Comparison of ENCODE assay signal across 17 cellular contexts in the genomic region with DNA sequence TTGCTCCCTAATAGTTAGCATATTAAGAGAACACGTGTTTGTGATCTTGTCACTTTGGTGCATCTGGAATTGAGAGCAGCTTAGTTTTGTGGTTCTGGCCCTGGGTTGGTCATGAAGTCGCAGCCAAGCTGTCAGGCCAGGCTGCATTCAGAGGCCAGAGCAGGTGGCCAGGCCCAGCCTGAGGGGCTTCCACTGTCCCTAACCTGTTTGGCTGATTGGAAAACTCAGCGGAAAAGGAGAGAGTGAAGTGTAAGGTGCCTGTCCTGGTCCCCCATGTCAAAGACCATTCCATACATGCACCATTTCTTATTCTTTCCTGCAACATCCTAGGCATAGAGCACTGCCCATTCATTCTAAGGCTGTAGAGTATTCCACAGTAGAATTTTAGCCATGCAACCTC.
DNase-seq lines count a peak whose midpoint lies in the region; ATAC-seq, FAIRE-seq and TF ChIP-seq lines count a peak whose summit lies in the region.
"Had no signal": no experiment of that assay in that cellular context is flagged by ENCODE, and none has a peak within 500 bp of the region (broad histone marks: within the 10 kb centered on the region; RNA-seq: fewer than 3 reads in every experiment).

No MANE protein-coding gene starts in this region.

- DNase-seq in GM12892 (ENCODE audit: insufficient read length) (no peak), osteocyte (ENCODE audit: extremely low spot score, unreplicated experiment) (peak; percentile 30), osteoblast (ENCODE audit: insufficient read length, low spot score, missing footprints) (no peak), iPS-NIHi11 (ENCODE audit: low spot score) (no peak)
- DNase-seq: C1 segment of cervical spinal cord; Calu3; CD4-positive, alpha-beta memory T cell; COR-L47; DMS53; DMS79 treated with DMSO at 0.1 percent for 48 hours; H9 had no signal

- H3K4me2 ChIP-seq in DOHH2 (ENCODE audit: low read length) (no peak overlapping the region), osteoblast (ENCODE audit: insufficient read depth, low read length) (no peak overlapping the region)
- H3K4me2 ChIP-seq: GM23338 had no signal

- H2AFZ ChIP-seq in osteoblast (ENCODE audit: low read length) = no peak overlapping the region
- H2AFZ ChIP-seq: GM23338 had no signal

- peaks cover 6% of the 10 kb centered on the region for H3F3A ChIP-seq in DOHH2 (ENCODE audit: control insufficient read depth, insufficient read depth)

- H3K27ac Mint-ChIP-seq in osteocyte (ENCODE audit: unreplicated experiment) = no peak overlapping the region
- H3K27ac Mint-ChIP-seq: GM23338, H9 had no signal

- FAIRE-seq in GM12892 (lab: Jason Lieb, UNC) = peak; percentile 5
- FAIRE-seq: G401.6, GM19239 had no signal

- no peak for TF ChIP-seq POLR2A in GM12892 (IDR thresholded peaks at IDR 0.05; ENCODE audit: low read depth, low read length)

- H3K27me3 ChIP-seq in DOHH2 (ENCODE audit: control insufficient read depth, low read length) (no peaks in the 10 kb centered on the region), osteoblast (ENCODE audit: insufficient read depth, low read length) (peaks cover 4% of the 10 kb centered on the region)

- H3K36me3 Mint-ChIP-seq in osteocyte (ENCODE audit: unreplicated experiment) = no peaks in the 10 kb centered on the region
- H3K36me3 Mint-ChIP-seq: CD4-positive, alpha-beta memory T cell had no signal

- H3K4me3 ChIP-seq in DOHH2 (ENCODE audit: low read length) (no peak overlapping the region), osteoblast (ENCODE audit: insufficient read depth, low read length) (no peak overlapping the region)
- H3K4me3 ChIP-seq: GM23338 had no signal

- no peaks in the 10 kb centered on the region for H3K4me1 Mint-ChIP-seq in osteocyte (ENCODE audit: unreplicated experiment)
- H3K4me1 Mint-ChIP-seq: GM23338, H9 had no signal

- no peak overlapping the region for H3K4me3 Mint-ChIP-seq in osteocyte (ENCODE audit: unreplicated experiment)
- H3K4me3 Mint-ChIP-seq: GM23338, H9 had no signal

- no peaks in the 10 kb centered on the region for H3K9me3 Mint-ChIP-seq in osteocyte (ENCODE audit: unreplicated experiment)
- H3K9me3 Mint-ChIP-seq: GM23338, H9 had no signal

- H3K79me2 ChIP-seq in DOHH2 (ENCODE audit: control insufficient read depth, low read length) (no peaks in the 10 kb centered on the region), osteoblast (ENCODE audit: insufficient read depth, low read length) (no peaks in the 10 kb centered on the region)

- no peak for TF ChIP-seq CTCF in DOHH2 (IDR thresholded peaks at IDR 0.05; ENCODE audit: low read depth, low read length, poor library complexity, severe bottlenecking)
- no peak for TF ChIP-seq CTCF in osteocyte (IDR thresholded peaks at IDR 0.05)
- no peak for TF ChIP-seq CTCF in osteoblast (IDR thresholded peaks at IDR 0.05; ENCODE audit: extremely low read depth, low read depth, low read length)

- no peak for ATAC-seq in HG02840 (IDR thresholded peaks at IDR 0.05; ENCODE audit: low FRiP score, unreplicated experiment)
- ATAC-seq: GM23338, HCT116 had no signal

- peaks cover 67% of the 10 kb centered on the region for H3K4me1 ChIP-seq in DOHH2 (ENCODE audit: control insufficient read depth, low read length)
- H3K4me1 ChIP-seq in osteoblast (ENCODE audit: insufficient read depth, low read length) = no peaks in the 10 kb centered on the region

- H3K9me3 ChIP-seq in DOHH2 (ENCODE audit: control insufficient read depth, insufficient read depth, low read length) = no peaks in the 10 kb centered on the region
- H3K9me3 ChIP-seq in osteoblast (ENCODE audit: low read depth, low read length) = no peaks in the 10 kb centered on the region

- 0 out of 2 replicates have a peak overlapping the region, but pooled peaks have one; percentile 18 for H3K27ac ChIP-seq in DOHH2 (ENCODE audit: low read depth, low read length)
- no peak overlapping the region for H3K27ac ChIP-seq in osteoblast (ENCODE audit: low read depth, low read length)

- no peaks in the 10 kb centered on the region for H4K20me1 ChIP-seq in DOHH2 (ENCODE audit: control insufficient read depth, insufficient read depth, low read depth, low read length)
- H4K20me1 ChIP-seq in osteoblast (ENCODE audit: insufficient read depth, low read length) = no peaks in the 10 kb centered on the region

- no peaks in the 10 kb centered on the region for H3K36me3 ChIP-seq in DOHH2 (ENCODE audit: control insufficient read depth, low read length)
- no peaks in the 10 kb centered on the region for H3K36me3 ChIP-seq in osteoblast (ENCODE audit: insufficient read depth, low read length)

- H3K9me2 ChIP-seq in DOHH2 (replicated peaks; ENCODE audit: control insufficient read depth, low read length) = no peaks in the 10 kb centered on the region

- peaks cover 23% of the 10 kb centered on the region for H3K27me3 Mint-ChIP-seq in osteocyte (ENCODE audit: unreplicated experiment)
